8 cellular contexts compared by ENCODE assay signal in genomic region chrX:151753313-151754041, GRCh38. TPM values are rescaled to one million over a fixed set of nuclear protein-coding genes. Genes with fewer than 3 reads are reported as not detected.
A peak's percentile ranks its signal among the peaks of the same experiment; 100 is the strongest.
DNase-seq lines count a peak whose midpoint lies in the region; ATAC-seq and TF ChIP-seq lines count a peak whose summit lies in the region.

No MANE protein-coding gene starts in this region.

- CTCF ChIA-PET in OCI-LY7 (lab: Charles Lee; ENCODE audit: unreplicated experiment): no interaction called here

- no peak overlapping the region for H3K27ac ChIP-seq in OCI-LY7 (ENCODE audit: low read depth, low read length, poor library complexity, severe bottlenecking)

- H3K4me2 ChIP-seq in OCI-LY7 (ENCODE audit: low read length): no peak overlapping the region

- no peaks in the 10 kb centered on the region for H4K20me1 ChIP-seq in OCI-LY7 (ENCODE audit: insufficient read depth, low read length)

- TF ChIP-seq CTCF in OCI-LY7 (conservative IDR thresholded peaks at IDR 0.05; ENCODE audit: low read length): no peak; the same call in 1 of the 2 replicates

- H2AFZ ChIP-seq in OCI-LY7 (ENCODE audit: low read length): no peak overlapping the region

- POLR2A ChIA-PET in OCI-LY7 (lab: Charles Lee): no interaction called here

- no peaks in the 10 kb centered on the region for H3K4me1 ChIP-seq in OCI-LY7 (ENCODE audit: insufficient read depth, low read length, poor library complexity, severe bottlenecking)

- in situ Hi-C loops in G401 (cut with HindIII; ENCODE audit: low sequenced_read_pairs): no loop called here

- no peak overlapping the region for H3K4me3 ChIP-seq in OCI-LY7 (ENCODE audit: low read depth, low read length, poor library complexity, severe bottlenecking)

- no peaks in the 10 kb centered on the region for H3K36me3 ChIP-seq in OCI-LY7 (ENCODE audit: insufficient read depth, low read length)

- no TSS peak for BruUV-seq in OCI-LY7 (replicated peaks; lab: Mats Ljungman, UMichigan)

- peak; percentile 27 for DNase-seq in G401 (ENCODE audit: low spot score)
- DNase-seq in HT1080 (ENCODE audit: low read depth): peak; percentile 52
- peak; percentile 36 for DNase-seq in SK-N-DZ (ENCODE audit: low spot score)
- DNase-seq in fibroblast of gingiva (ENCODE audit: low read depth): peak; percentile 37
- DNase-seq in occipital lobe (lab: John Stamatoyannopoulos, UW): peak; percentile 4
- no peak for DNase-seq in NCI-H187 (lab: John Stamatoyannopoulos, UW)
- DNase-seq in OCI-LY7 (ENCODE audit: low spot score): no peak

- intact Hi-C loops in OCI-LY7 (cut with micrococcal nuclease; ENCODE audit: unreplicated experiment): loop anchor here (5.0 kb wide), 1 partner anchor 879 kb away; no protein-coding TSS in a partner anchor

- peak; percentile 73 for ATAC-seq in GM19397 (IDR thresholded peaks at IDR 0.05; ENCODE audit: unreplicated experiment)

- no peaks in the 10 kb centered on the region for H3K79me2 ChIP-seq in OCI-LY7 (ENCODE audit: insufficient read depth, low read depth, low read length)

- no peaks in the 10 kb centered on the region for H3K9me2 ChIP-seq in OCI-LY7 (ENCODE audit: insufficient read depth, low read length)

- no peaks in the 10 kb centered on the region for H3K9me3 ChIP-seq in OCI-LY7 (ENCODE audit: low read length)

RNA-seq across cellular contexts. Expression of gene CNGA2, which starts 18.9 kb away (rescaled TPM):
- total RNA-seq in G401 (2014; rRNA removed; shearing (Covaris generic)): not detected in 2 replicates
- not detected in 2 replicates for total RNA-seq in HT1080 (2014; rRNA removed; shearing (Covaris generic))
- not detected in 2 replicates for polyA plus RNA-seq in HT1080 (2015; cell fraction: cytosol; rRNA removed)
- not detected in 2 replicates for polyA plus RNA-seq in HT1080 (2015; cell fraction: nucleus; rRNA removed)
- polyA plus RNA-seq in SK-N-DZ (2014; cell fraction: cytosol; rRNA removed): not detected in 2 replicates
- polyA plus RNA-seq in SK-N-DZ (2014; cell fraction: nucleus; rRNA removed): not detected in 2 replicates
- not detected for total RNA-seq in occipital lobe
- not detected in 2 replicates for total RNA-seq in OCI-LY7 (2014; rRNA removed; shearing (Covaris generic))
- total RNA-seq in OCI-LY7 (2022): not detected in 2 replicates

RNA-seq across cellular contexts. Expression of gene FATE1, which starts 37.6 kb away (rescaled TPM):
- not detected in 2 replicates for total RNA-seq in G401 (2014; rRNA removed; shearing (Covaris generic))
- not detected in 2 replicates for total RNA-seq in HT1080 (2014; rRNA removed; shearing (Covaris generic))
- polyA plus RNA-seq in HT1080 (2015; cell fraction: cytosol; rRNA removed): not detected in 2 replicates
- not detected in 2 replicates for polyA plus RNA-seq in HT1080 (2015; cell fraction: nucleus; rRNA removed)
- not detected in 2 replicates for polyA plus RNA-seq in SK-N-DZ (2014; cell fraction: cytosol; rRNA removed)
- not detected in 2 replicates for polyA plus RNA-seq in SK-N-DZ (2014; cell fraction: nucleus; rRNA removed)
- total RNA-seq in occipital lobe (not detected), OCI-LY7 (2022) (not detected in 2 replicates)
- not detected in 2 replicates for total RNA-seq in OCI-LY7 (2014; rRNA removed; shearing (Covaris generic))

RNA-seq across cellular contexts. Expression of gene PRRG3, which starts 58.2 kb away (rescaled TPM):
- total RNA-seq in G401 (2014; rRNA removed; shearing (Covaris generic)): not detected in 2 replicates
- 0.37 TPM in 1 of 2 replicates, not detected in the other for total RNA-seq in HT1080 (2014; rRNA removed; shearing (Covaris generic))
- polyA plus RNA-seq in HT1080 (2015; cell fraction: cytosol; rRNA removed): not detected in 2 replicates
- polyA plus RNA-seq in HT1080 (2015; cell fraction: nucleus; rRNA removed): 0.02 and 0.08 TPM in 2 replicates
- not detected in 2 replicates for polyA plus RNA-seq in SK-N-DZ (2014; cell fraction: cytosol; rRNA removed)
- not detected in 2 replicates for polyA plus RNA-seq in SK-N-DZ (2014; cell fraction: nucleus; rRNA removed)
- total RNA-seq in occipital lobe (7.2 TPM), OCI-LY7 (2022) (not detected in 2 replicates)
- not detected in 2 replicates for total RNA-seq in OCI-LY7 (2014; rRNA removed; shearing (Covaris generic))

Comparison
In these comparisons a context has a peak if more than half of its experiments do, and no peak if none do; other contexts are left out.
1. DNase-seq: peak in G401 (single experiment), HT1080 (single experiment), SK-N-DZ (single experiment), fibroblast of gingiva (single experiment) and occipital lobe (single experiment); none in NCI-H187 (0 of 2) and OCI-LY7 (single experiment).